In the genomic region with DNA sequence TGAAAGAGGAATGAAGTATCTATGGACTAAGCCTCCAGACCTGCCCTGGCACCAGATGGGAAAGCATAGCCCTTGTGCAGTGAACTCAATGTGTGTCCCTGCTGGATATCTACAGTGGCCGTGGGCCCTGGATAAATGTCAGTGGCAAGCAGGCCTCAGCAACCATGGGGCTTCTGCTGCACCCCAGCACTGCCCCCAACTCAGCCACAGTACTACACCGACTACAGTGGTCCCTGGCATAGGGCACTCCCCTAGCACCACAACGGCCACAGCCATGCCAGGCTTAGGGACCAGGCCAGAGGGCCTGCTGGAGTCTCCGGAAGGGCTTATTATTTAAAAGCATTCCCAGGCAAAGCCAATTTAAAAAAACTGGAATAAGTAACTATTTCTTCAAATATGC, we compare ENCODE assay signal across 24 cellular contexts.
"Had no signal": no experiment of that assay in that cellular context is flagged by ENCODE, and none has a peak within 500 bp of the region (broad histone marks: within the 10 kb centered on the region; RNA-seq: fewer than 3 reads in every experiment).

No MANE protein-coding gene starts in this region.

- H3K36me3 Mint-ChIP-seq: mesothelial cell of epicardium, naive B cell had no signal

- ATAC-seq: gastrocnemius medialis; heart right ventricle; left cardiac atrium; left lung; left ventricle myocardium superior; lower lobe of right lung; mucosa of descending colon; naive thymus-derived CD8-positive, alpha-beta T cell had no signal

- H3K4me1 Mint-ChIP-seq: mesothelial cell of epicardium, naive B cell had no signal

- FAIRE-seq: endothelial cell of umbilical vein, keratinocyte had no signal

- H3K4me3 Mint-ChIP-seq: mesothelial cell of epicardium; naive B cell; naive thymus-derived CD8-positive, alpha-beta T cell had no signal

- H3K4me1 ChIP-seq: esophagus squamous epithelium, gastrocnemius medialis, heart right ventricle, left lung, lower lobe of right lung had no signal

- DNase-seq: dermis blood vessel endothelial cell; effector CD4-positive, alpha-beta T cell; effector memory CD4-positive, alpha-beta T cell; esophagus squamous epithelium; foreskin fibroblast; foreskin melanocyte; gastrocnemius medialis; glutamatergic neuron; head of caudate nucleus; heart right ventricle; hippocampal formation; left cardiac atrium; left ventricle myocardium superior; lower lobe of right lung; mesenchymal stem cell; naive B cell; naive thymus-derived CD8-positive, alpha-beta T cell had no signal

- H3K9me3 ChIP-seq: esophagus squamous epithelium, gastrocnemius medialis, left lung, lower lobe of right lung, mucosa of descending colon had no signal

- H3K27me3 ChIP-seq: esophagus squamous epithelium, gastrocnemius medialis, heart right ventricle, left lung had no signal

- H3K27ac Mint-ChIP-seq: mesothelial cell of epicardium; naive B cell; naive thymus-derived CD8-positive, alpha-beta T cell had no signal

- H3K4me3 ChIP-seq: coronary artery, dorsolateral prefrontal cortex, esophagus squamous epithelium, gastrocnemius medialis, heart right ventricle, left lung, lower lobe of right lung, mucosa of descending colon had no signal

- H3K27me3 Mint-ChIP-seq: naive B cell had no signal

- H3K36me3 ChIP-seq: esophagus squamous epithelium, gastrocnemius medialis, heart right ventricle, left lung, lower lobe of right lung had no signal

- H3K27ac ChIP-seq: coronary artery, dorsolateral prefrontal cortex, esophagus squamous epithelium, gastrocnemius medialis, heart right ventricle, left lung, lower lobe of right lung had no signal
